Comparison of ENCODE assay signal across 8 cellular contexts in the genomic region with DNA sequence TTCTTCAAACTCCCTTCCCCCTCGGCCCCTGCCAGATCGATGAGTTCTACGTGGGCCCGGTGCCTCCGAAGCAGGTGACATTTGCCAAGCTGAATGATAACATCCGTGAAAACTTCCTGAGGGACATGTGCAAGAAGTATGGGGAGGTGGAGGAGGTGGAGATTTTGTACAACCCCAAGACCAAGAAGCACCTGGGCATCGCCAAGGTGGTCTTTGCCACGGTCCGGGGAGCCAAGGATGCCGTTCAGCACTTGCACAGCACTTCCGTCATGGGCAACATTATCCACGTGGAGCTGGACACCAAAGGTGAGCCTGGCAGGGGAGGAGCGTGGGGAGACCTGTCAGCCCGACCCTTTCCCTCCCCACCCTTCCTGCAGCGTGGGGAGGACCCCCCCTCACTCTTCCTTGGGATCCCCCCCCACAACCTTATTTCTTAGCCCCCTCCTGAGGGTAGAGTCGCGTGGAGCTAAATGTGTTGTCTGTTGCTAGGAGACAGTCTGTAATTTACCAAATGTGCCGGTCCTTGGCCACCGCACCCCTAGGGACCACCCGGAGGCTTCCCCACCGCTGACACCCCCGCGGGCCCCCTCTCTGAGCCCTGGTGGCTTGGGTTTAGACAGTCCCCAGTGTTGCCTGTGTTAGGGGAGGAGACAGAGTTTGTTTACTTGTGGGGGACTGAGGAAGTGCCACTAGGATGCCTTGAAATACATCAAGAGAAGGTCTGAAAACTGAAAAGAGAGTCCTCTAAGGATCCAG. TPM values are rescaled to one million over a fixed set of nuclear protein-coding genes. Genes with fewer than 3 reads are reported as not detected.
DNase-seq lines count a peak whose midpoint lies in the region; ATAC-seq and TF ChIP-seq lines count a peak whose summit lies in the region.

No MANE protein-coding gene starts in this region.

- no peaks in the 10 kb centered on the region for H3K27me3 ChIP-seq in mononuclear cell (ENCODE audit: insufficient read depth, low read length)

- peaks cover 44% of the 10 kb centered on the region for H3K4me1 ChIP-seq in mononuclear cell (ENCODE audit: insufficient read depth, low read length)

- no peaks in the 10 kb centered on the region for H3K27me3 Mint-ChIP-seq in MCF 10A (ENCODE audit: insufficient read depth, unreplicated experiment)

- H3K36me3 Mint-ChIP-seq in MCF 10A (ENCODE audit: insufficient read depth, unreplicated experiment), result peaks cover 50% of the 10 kb centered on the region

- CTCF ChIA-PET in MCF 10A (lab: Yijun Ruan, JAX), result interaction anchor here (0.6 to 16.6 kb wide), 4 partner anchors 10 to 1610 kb away, joined by 3 to 390 read pairs (median 3); partner anchors contain the start of gene RHOF

- H3K4me3 ChIP-seq in Jurkat, Clone E6-1 (ENCODE audit: low read length), result peak overlapping the region; percentile 65
- peak overlapping the region; percentile 98 for H3K4me3 ChIP-seq in mononuclear cell (ENCODE audit: low read length)

- H3K4me3 Mint-ChIP-seq in MCF 10A (ENCODE audit: unreplicated experiment), result peak overlapping the region; percentile 87

- DNase-seq in Jurkat, Clone E6-1 (ENCODE audit: low read depth, low spot score), result no peak
- DNase-seq in MCF 10A (ENCODE audit: unreplicated experiment), result no peak
- no peak for DNase-seq in NCI-H2107 treated with DMSO at 0.1 percent for 48 hours (lab: John Stamatoyannopoulos, UW; ENCODE audit: unreplicated experiment)
- DNase-seq in HuH-7 (ENCODE audit: low spot score), result no peak
- no peak for DNase-seq in dedifferentiated amniotic fluid mesenchymal stem cell (ENCODE audit: extremely low spot score)

- no peak for ATAC-seq in HG02610 (IDR thresholded peaks at IDR 0.05; ENCODE audit: unreplicated experiment)

- no TSS peak for BruUV-seq in MCF 10A (replicated peaks; lab: Mats Ljungman, UMichigan)

- H3K9me3 Mint-ChIP-seq in MCF 10A (ENCODE audit: unreplicated experiment), result no peaks in the 10 kb centered on the region

- POLR2A ChIA-PET in MCF 10A (lab: Yijun Ruan, JAX), result interaction anchor here (0.7 to 12.4 kb wide), 8 partner anchors 9 to 440 kb away, joined by 3 to 344 read pairs (median 4); partner anchors contain the start of genes PSMD9, RHOF, SETD1B and TMEM120B

- TF ChIP-seq CTCF in C4-2B (conservative IDR thresholded peaks at IDR 0.05), result no peak
- no peak for TF ChIP-seq CTCF in MCF 10A (IDR thresholded peaks at IDR 0.05; ENCODE audit: unreplicated experiment)

- H3K9me3 ChIP-seq in mononuclear cell (ENCODE audit: low read depth, low read length), result no peaks in the 10 kb centered on the region

- H3K4me1 Mint-ChIP-seq in MCF 10A (ENCODE audit: insufficient read depth, unreplicated experiment), result peaks cover 3% of the 10 kb centered on the region

- intact Hi-C loops in MCF 10A (cut with micrococcal nuclease), result no loop called here

- peak overlapping the region; percentile 97; the same call in 1 of the 2 replicates for H3K27ac ChIP-seq in C4-2B

- peak overlapping the region; percentile 99 for H3K27ac Mint-ChIP-seq in MCF 10A (ENCODE audit: low read depth, unreplicated experiment)

RNA-seq across cellular contexts. Expression of gene SETD1B, which starts 2.2 kb away (rescaled TPM):
- polyA plus RNA-seq in Jurkat, Clone E6-1 (2012; ENCODE audit: insufficient read depth, insufficient read length), result 13.0 TPM
- total RNA-seq in MCF 10A (2022) (19.7 and 19.9 TPM in 2 replicates), mononuclear cell (28.4 TPM)

RNA-seq across cellular contexts. Expression of gene RHOF, which starts 12.5 kb away (rescaled TPM):
- 30.9 TPM for polyA plus RNA-seq in Jurkat, Clone E6-1 (2012; ENCODE audit: insufficient read depth, insufficient read length)
- 9.5 and 11.6 TPM in 2 replicates for total RNA-seq in MCF 10A (2022)
- total RNA-seq in mononuclear cell, result 110 TPM

RNA-seq across cellular contexts. Expression of gene HPD, which starts 52.7 kb away (rescaled TPM):
- polyA plus RNA-seq in Jurkat, Clone E6-1 (2012; ENCODE audit: insufficient read depth, insufficient read length), result not detected
- total RNA-seq in MCF 10A (2022) (0.21 TPM in 1 of 2 replicates, not detected in the other), mononuclear cell (not detected)
